ENCODE assay signal across 21 cellular contexts in genomic region chr18:70339915-70340314, GRCh38.
"Had no signal": no experiment of that assay in that cellular context is flagged by ENCODE, and none has a peak within 500 bp of the region (broad histone marks: within the 10 kb centered on the region; RNA-seq: fewer than 3 reads in every experiment).

No MANE protein-coding gene starts in this region.

- H3K9me3 Mint-ChIP-seq: natural killer cell treated with Interleukin-12 subunit alpha and Interleukin-12 subunit beta and Interleukin-15 and Interleukin-18, amount 100 ng/mL, for 72 hours; neural progenitor cell had no signal

- H3K27me3 ChIP-seq: colonic mucosa, heart right ventricle, neural progenitor cell, ovary, right atrium auricular region, spleen, transverse colon had no signal

- H3K9me3 ChIP-seq: colonic mucosa, ovary, thoracic aorta, transverse colon had no signal

- H3K4me3 Mint-ChIP-seq: mesothelial cell of epicardium; natural killer cell treated with Interleukin-12 subunit alpha and Interleukin-12 subunit beta and Interleukin-15 and Interleukin-18, amount 100 ng/mL, for 72 hours; neural progenitor cell; stimulated activated naive B cell treated with anti-CD40 and anti-IgM and Interleukin-4, amounts not matched to agents 10 μg/mL and 1 μg/mL and 100 μg/mL, for 72 hours; stimulated activated naive CD8-positive, alpha-beta T cell treated with anti-CD3 and anti-CD28 coated beads, Interleukin-15, amount 100 ng/mL, for 72 hours had no signal

- H3K4me3 ChIP-seq: colonic mucosa, heart right ventricle, neural progenitor cell, ovary, right atrium auricular region, spleen, thoracic aorta, transverse colon had no signal

- DNase-seq: colonic mucosa; dermis blood vessel endothelial cell; erythroblast; heart right ventricle; islet precursor cell; mammary epithelial cell; nucleus accumbens; ovary; spleen; stimulated activated CD4-positive, alpha-beta T cell treated with anti-CD3 and anti-CD28 coated beads, Interleukin-15, amount 100 ng/mL, for 24 hours; stimulated activated CD4-positive, alpha-beta T cell treated with anti-CD3 and anti-CD28 coated beads, Interleukin-1b, Interleukin-23, amount 100 ng/mL, for 48 hours; stimulated activated CD4-positive, alpha-beta T cell treated with anti-CD3 and anti-CD28 coated beads, Interleukin-4, amount 100 ng/mL, for 24 hours; stimulated activated naive B cell treated with anti-CD40 and anti-IgM and Interleukin-4, amounts not matched to agents 10 μg/mL and 1 μg/mL and 100 μg/mL, for 72 hours; stimulated activated naive CD8-positive, alpha-beta T cell treated with anti-CD3 and anti-CD28 coated beads, Interleukin-15, amount 100 ng/mL, for 72 hours; transverse colon had no signal

- H3K4me1 ChIP-seq: colonic mucosa, neural progenitor cell, spleen had no signal

- H3K36me3 ChIP-seq: colonic mucosa, neural progenitor cell, ovary, spleen, thoracic aorta, transverse colon had no signal

- H2AFZ ChIP-seq: neural progenitor cell had no signal

- H3K4me2 ChIP-seq: neural progenitor cell had no signal

- H3K27me3 Mint-ChIP-seq: natural killer cell treated with Interleukin-12 subunit alpha and Interleukin-12 subunit beta and Interleukin-15 and Interleukin-18, amount 100 ng/mL, for 72 hours; stimulated activated naive B cell treated with anti-CD40 and anti-IgM and Interleukin-4, amounts not matched to agents 10 μg/mL and 1 μg/mL and 100 μg/mL, for 72 hours; stimulated activated naive CD8-positive, alpha-beta T cell treated with anti-CD3 and anti-CD28 coated beads, Interleukin-15, amount 100 ng/mL, for 72 hours had no signal

- ATAC-seq: heart right ventricle; left lobe of liver; natural killer cell treated with Interleukin-12 subunit alpha and Interleukin-12 subunit beta and Interleukin-15 and Interleukin-18, amount 100 ng/mL, for 72 hours; stimulated activated naive B cell treated with anti-CD40 and anti-IgM and Interleukin-4, amounts not matched to agents 10 μg/mL and 1 μg/mL and 100 μg/mL, for 72 hours; stimulated activated naive CD8-positive, alpha-beta T cell treated with anti-CD3 and anti-CD28 coated beads, Interleukin-15, amount 100 ng/mL, for 72 hours had no signal

- H3K36me3 Mint-ChIP-seq: natural killer cell treated with Interleukin-12 subunit alpha and Interleukin-12 subunit beta and Interleukin-15 and Interleukin-18, amount 100 ng/mL, for 72 hours; stimulated activated naive B cell treated with anti-CD40 and anti-IgM and Interleukin-4, amounts not matched to agents 10 μg/mL and 1 μg/mL and 100 μg/mL, for 72 hours had no signal

- H3K4me1 Mint-ChIP-seq: stimulated activated naive CD8-positive, alpha-beta T cell treated with anti-CD3 and anti-CD28 coated beads, Interleukin-15, amount 100 ng/mL, for 72 hours had no signal

- H3K27ac ChIP-seq: colonic mucosa, heart right ventricle, neural progenitor cell, ovary, right atrium auricular region, spleen, thoracic aorta, transverse colon had no signal

- H3K27ac Mint-ChIP-seq: mesothelial cell of epicardium; natural killer cell treated with Interleukin-12 subunit alpha and Interleukin-12 subunit beta and Interleukin-15 and Interleukin-18, amount 100 ng/mL, for 72 hours; neural progenitor cell; stimulated activated naive B cell treated with anti-CD40 and anti-IgM and Interleukin-4, amounts not matched to agents 10 μg/mL and 1 μg/mL and 100 μg/mL, for 72 hours; stimulated activated naive CD8-positive, alpha-beta T cell treated with anti-CD3 and anti-CD28 coated beads, Interleukin-15, amount 100 ng/mL, for 72 hours had no signal

- H3K9ac ChIP-seq: neural progenitor cell had no signal
